10 cellular contexts compared by ENCODE assay signal in genomic region chr2:43407826-43408783, GRCh38.
DNase-seq lines count a peak whose midpoint lies in the region; ATAC-seq and TF ChIP-seq lines count a peak whose summit lies in the region.
"Had no signal": no experiment of that assay in that cellular context is flagged by ENCODE, and none has a peak within 500 bp of the region (broad histone marks: within the 10 kb centered on the region; RNA-seq: fewer than 3 reads in every experiment).

No MANE protein-coding gene starts in this region.

- H3K27me3 ChIP-seq in spleen (replicated peaks in 1 of 7): no peaks in the 10 kb centered on the region

- peak overlapping the region; percentile 10 to 85 (median 75) for H3K27ac ChIP-seq in spleen

- no peak for TF ChIP-seq POLR2A in spleen (IDR thresholded peaks at IDR 0.05)

- H3K4me1 ChIP-seq in spleen: peaks cover 0 to 56% (median 28%) of the 10 kb centered on the region in 6 donors

- no peak overlapping the region for H3K4me3 ChIP-seq in spleen

- 49 to 60% (median 55%) methylated on average over 5 of the region's 5 CpGs for WGBS in spleen, 5 donors

- ATAC-seq in GM19035 (IDR thresholded peaks at IDR 0.05; ENCODE audit: unreplicated experiment): peak; percentile 85
- ATAC-seq in HG02885 (IDR thresholded peaks at IDR 0.05; ENCODE audit: poor library complexity, unreplicated experiment): peak; percentile 79

- H3K36me3 ChIP-seq in spleen: no peaks in the 10 kb centered on the region

- DNase-seq in SIG-M5 (lab: John Stamatoyannopoulos, UW): peak; percentile 94
- no peak for DNase-seq in spleen
- no peak for DNase-seq in epidermal melanocyte (ENCODE audit: insufficient read length, low spot score)
- no peak for DNase-seq in LoVo (ENCODE audit: low spot score)
- no peak for DNase-seq in HCEC 1CT
- no peak for DNase-seq in activated CD4-positive, alpha-beta T cell treated with anti-CD3 and anti-CD28 coated beads for 4 hours
- DNase-seq: activated naive CD8-positive, alpha-beta T cell treated with anti-CD3 and anti-CD28 coated beads, Interleukin-2, amount 10 ng/mL, durations not matched to agents 7 days and 5 days; stimulated activated CD4-positive, alpha-beta T cell treated with anti-CD3 and anti-CD28 coated beads, Interleukin-15, amount 100 ng/mL, for 24 hours had no signal

- intact Hi-C loops in spleen (cut with DNase I; ENCODE audit: low total_unique reads): no loop called here

- no peak for TF ChIP-seq CTCF in spleen (IDR thresholded peaks at IDR 0.05 in 8 of 11, conservative IDR thresholded peaks at IDR 0.05 in 3 of 11)

- H3K9me3 ChIP-seq in spleen: no peaks in the 10 kb centered on the region
